1 cellular context compared by ENCODE assay signal in the genomic region with DNA sequence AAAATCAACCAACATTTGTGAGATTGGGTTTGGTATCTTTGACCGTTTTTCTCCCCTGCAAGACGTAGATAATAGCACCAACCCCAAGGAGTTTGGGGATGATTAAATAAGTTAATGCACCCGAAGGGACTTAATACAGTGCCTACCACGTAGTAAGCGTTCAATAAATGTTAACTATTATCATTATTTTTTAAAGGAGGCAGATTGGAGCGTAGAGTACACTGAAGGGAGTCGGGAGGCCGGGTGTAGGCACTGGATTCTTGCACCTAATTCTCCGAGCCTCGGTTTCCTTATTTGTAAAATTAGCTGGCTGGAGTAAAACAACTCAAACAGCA.
TF ChIP-seq lines count a peak whose summit lies in the region.

No MANE protein-coding gene starts in this region.

TF ChIP-seq in H1, 55 proteins besides CTCF, POLR2A, EP300 and RAD21:
- TF ChIP-seq SAP30 (IDR thresholded peaks at IDR 0.05; ENCODE audit: insufficient read depth, insufficient replicate concordance, low read length) (no peak), BCL11A (IDR thresholded peaks at IDR 0.05; ENCODE audit: low read depth in 2 of 2, low read length in 2 of 2) (no peak), TAF1 (IDR thresholded peaks at IDR 0.05; ENCODE audit: low read depth, low read length) (no peak), TAF7 (optimal IDR thresholded peaks at IDR 0.05; ENCODE audit: borderline replicate concordance, low read depth, low read length) (no peak), ZNF274 (IDR thresholded peaks at IDR 0.05; ENCODE audit: borderline replicate concordance, extremely low read depth, low read length) (no peak), KDM4A (IDR thresholded peaks at IDR 0.05; ENCODE audit: low read depth, low read length, severe bottlenecking) (no peak)
